19 cellular contexts compared by ENCODE assay signal in genomic region chr12:81114241-81114640, GRCh38. TPM values are rescaled to one million over a fixed set of nuclear protein-coding genes. Genes with fewer than 3 reads are reported as not detected.
A peak's percentile ranks its signal among the peaks of the same experiment; 100 is the strongest.
DNase-seq lines count a peak whose midpoint lies in the region; ATAC-seq lines count a peak whose summit lies in the region.
"Had no signal": no experiment of that assay in that cellular context is flagged by ENCODE, and none has a peak within 500 bp of the region (broad histone marks: within the 10 kb centered on the region; RNA-seq: fewer than 3 reads in every experiment).

No MANE protein-coding gene starts in this region.

- no peaks in the 10 kb centered on the region for H3K27me3 Mint-ChIP-seq in T-cell
- H3K27me3 Mint-ChIP-seq: B cell had no signal

- H3K36me3 Mint-ChIP-seq in T-cell: no peaks in the 10 kb centered on the region
- H3K36me3 Mint-ChIP-seq: CD8-positive, alpha-beta T cell had no signal

- H3K27ac Mint-ChIP-seq in T-cell: no peak overlapping the region
- H3K27ac Mint-ChIP-seq: B cell; CD8-positive, alpha-beta T cell; HFFc6 had no signal

- peaks cover 4 to 9% (median 8%) of the 10 kb centered on the region in 3 donors for H3K9me3 Mint-ChIP-seq in T-cell
- H3K9me3 Mint-ChIP-seq: HFFc6 had no signal

- ATAC-seq in left lobe of liver (no peak), T-cell (replicated peaks in 1 of 4) (no peak), HG02610 (IDR thresholded peaks at IDR 0.05; ENCODE audit: unreplicated experiment) (no peak)
- ATAC-seq: CD8-positive, alpha-beta T cell; HCT116; HepG2 had no signal

- no peaks in the 10 kb centered on the region for H3K4me1 Mint-ChIP-seq in T-cell
- H3K4me1 Mint-ChIP-seq: B cell had no signal

- H3K4me3 Mint-ChIP-seq in T-cell: no peak overlapping the region
- H3K4me3 Mint-ChIP-seq: B cell; CD8-positive, alpha-beta T cell; HFFc6 had no signal

- POLR2A ChIA-PET in T-cell (lab: Charles Lee): no interaction called here

- DNase-seq in NCI-H526 (lab: John Stamatoyannopoulos, UW) (peak; percentile 3 to 25), NCI-H526 treated with DMSO at 0.1 percent for 48 hours (lab: John Stamatoyannopoulos, UW) (no peak), NCI-H2171 (lab: John Stamatoyannopoulos, UW) (peak; percentile 92), NCI-H69 (lab: John Stamatoyannopoulos, UW) (peak; percentile 78), left lobe of liver (ENCODE audit: low spot score) (no peak), T-cell (no peak)
- DNase-seq: CD8-positive, alpha-beta T cell; COR-L47; DMS79; GDM1; GOT3; H7; HFFc6; KG1 had no signal

- CTCF ChIA-PET in T-cell (lab: Charles Lee): no interaction called here

RNA-seq across cellular contexts. Expression of gene ACSS3, which starts 36.4 kb away (rescaled TPM):
- total RNA-seq in left lobe of liver (47.4 TPM), T-cell (under 1 TPM in 2 of 5 donors, not detected in 3; 0.13 to 0.41 TPM)
- total RNA-seq: A172; B cell; CD8-positive, alpha-beta T cell had no signal

Comparison
In these comparisons a context has a peak if more than half of its experiments do, and no peak if none do; other contexts are left out.
1. DNase-seq: peak in NCI-H526 (2 of 2), NCI-H2171 (single experiment) and NCI-H69 (single experiment); none in NCI-H526 treated with DMSO at 0.1 percent for 48 hours (single experiment), left lobe of liver (single experiment) and T-cell (0 of 34).
2. RNA of gene ACSS3, which starts 36.4 kb away (total RNA-seq): 47.4 TPM in left lobe of liver (single experiment); 0.13 to 0.41 TPM in T-cell; every median in the first group is over 10 times any median in the second.